Comparison of ENCODE assay signal across 23 cellular contexts in genomic region chr2:75525434-75526308, GRCh38. TPM values are rescaled to one million over a fixed set of nuclear protein-coding genes. Genes with fewer than 3 reads are reported as not detected.
DNase-seq lines count a peak whose midpoint lies in the region; ATAC-seq, FAIRE-seq and TF ChIP-seq lines count a peak whose summit lies in the region.
"Had no signal": no experiment of that assay in that cellular context is flagged by ENCODE, and none has a peak within 500 bp of the region (broad histone marks: within the 10 kb centered on the region; RNA-seq: fewer than 3 reads in every experiment).

No MANE protein-coding gene starts in this region.

- peaks cover 54% of the 10 kb centered on the region for H3K4me1 ChIP-seq in astrocyte (ENCODE audit: insufficient read depth, low read length)
- H3K4me1 ChIP-seq: ascending aorta, thyroid gland had no signal

- CTCF ChIA-PET in activated CD4-positive, alpha-beta T cell treated with anti-CD3 and anti-CD28 coated beads for 36 hours (lab: Charles Lee), result interaction anchor here (0.6 kb wide), 1 partner anchor 33 kb away, joined by 3 read pairs; no protein-coding TSS in a partner anchor

- H3K9ac ChIP-seq in astrocyte (ENCODE audit: low read length), result no peak overlapping the region

- peaks cover 88% of the 10 kb centered on the region for H3K79me2 ChIP-seq in astrocyte (ENCODE audit: insufficient read depth, low read length)

- ATAC-seq in activated CD4-positive, alpha-beta T cell treated with anti-CD3 and anti-CD28 coated beads for 36 hours, result peak; percentile 73
- no peak for ATAC-seq in GM19351 (IDR thresholded peaks at IDR 0.05; ENCODE audit: unreplicated experiment)
- ATAC-seq: natural killer cell treated with Interleukin-12 subunit alpha and Interleukin-12 subunit beta and Interleukin-15 and Interleukin-18, amount 100 ng/mL, for 72 hours; T-cell; WTC11 had no signal

- H3K4me3 ChIP-seq in astrocyte (ENCODE audit: insufficient read depth, low read depth, low read length) (no peak overlapping the region), lower leg skin (ENCODE audit: low read depth, poor library complexity, severe bottlenecking) (no peak overlapping the region)
- H3K4me3 ChIP-seq: ascending aorta, thyroid gland had no signal

- peaks cover 19% of the 10 kb centered on the region for H3K36me3 ChIP-seq in astrocyte (ENCODE audit: insufficient read depth, low read length)
- H3K36me3 ChIP-seq: ascending aorta, thyroid gland had no signal

- no peaks in the 10 kb centered on the region for H3K36me3 Mint-ChIP-seq in activated CD4-positive, alpha-beta T cell treated with anti-CD3 and anti-CD28 coated beads for 36 hours (ENCODE audit: low read depth)
- H3K36me3 Mint-ChIP-seq in HFFc6 (ENCODE audit: low read depth) (peaks cover 16% of the 10 kb centered on the region), astrocyte (ENCODE audit: low read depth, unreplicated experiment) (peaks cover 8% of the 10 kb centered on the region)
- H3K36me3 Mint-ChIP-seq: CD14-positive monocyte; immature natural killer cell; natural killer cell treated with Interleukin-12 subunit alpha and Interleukin-12 subunit beta and Interleukin-15 and Interleukin-18, amount 100 ng/mL, for 72 hours; T-cell; WTC11 had no signal

- H3K9me3 Mint-ChIP-seq in activated CD4-positive, alpha-beta T cell treated with anti-CD3 and anti-CD28 coated beads for 36 hours (ENCODE audit: low read depth), result no peaks in the 10 kb centered on the region
- no peaks in the 10 kb centered on the region for H3K9me3 Mint-ChIP-seq in HFFc6
- peaks cover 2% of the 10 kb centered on the region for H3K9me3 Mint-ChIP-seq in astrocyte (ENCODE audit: unreplicated experiment)
- H3K9me3 Mint-ChIP-seq: immature natural killer cell; natural killer cell treated with Interleukin-12 subunit alpha and Interleukin-12 subunit beta and Interleukin-15 and Interleukin-18, amount 100 ng/mL, for 72 hours; T-cell; WTC11 had no signal

- H3K27me3 Mint-ChIP-seq in activated CD4-positive, alpha-beta T cell treated with anti-CD3 and anti-CD28 coated beads for 36 hours, result peaks cover 32% of the 10 kb centered on the region
- no peaks in the 10 kb centered on the region for H3K27me3 Mint-ChIP-seq in HFFc6 (ENCODE audit: insufficient read depth)
- no peaks in the 10 kb centered on the region for H3K27me3 Mint-ChIP-seq in astrocyte (ENCODE audit: low read depth, unreplicated experiment)

- peaks cover 80% of the 10 kb centered on the region for H4K20me1 ChIP-seq in astrocyte (ENCODE audit: insufficient read depth, low read length)

- POLR2A ChIA-PET in activated CD4-positive, alpha-beta T cell treated with anti-CD3 and anti-CD28 coated beads for 36 hours (lab: Charles Lee), result no interaction called here

- no peak overlapping the region for H3K4me3 Mint-ChIP-seq in activated CD4-positive, alpha-beta T cell treated with anti-CD3 and anti-CD28 coated beads for 36 hours
- H3K4me3 Mint-ChIP-seq in HFFc6 (no peak overlapping the region), astrocyte (ENCODE audit: unreplicated experiment) (no peak overlapping the region)
- H3K4me3 Mint-ChIP-seq: CD14-positive monocyte; immature natural killer cell; natural killer cell treated with Interleukin-12 subunit alpha and Interleukin-12 subunit beta and Interleukin-15 and Interleukin-18, amount 100 ng/mL, for 72 hours; T-cell; WTC11 had no signal

- no peaks in the 10 kb centered on the region for H3K27me3 ChIP-seq in astrocyte (ENCODE audit: insufficient read depth, low read length)
- H3K27me3 ChIP-seq: ascending aorta, thyroid gland had no signal

- no peak for TF ChIP-seq POLR2A in lower leg skin (IDR thresholded peaks at IDR 0.05)

- no peak overlapping the region for H3K27ac Mint-ChIP-seq in activated CD4-positive, alpha-beta T cell treated with anti-CD3 and anti-CD28 coated beads for 36 hours
- H3K27ac Mint-ChIP-seq in HFFc6, result 0 out of 2 replicates have a peak overlapping the region, but pooled peaks have one; percentile 36
- no peak overlapping the region for H3K27ac Mint-ChIP-seq in astrocyte (ENCODE audit: unreplicated experiment)
- H3K27ac Mint-ChIP-seq: CD14-positive monocyte; immature natural killer cell; natural killer cell treated with Interleukin-12 subunit alpha and Interleukin-12 subunit beta and Interleukin-15 and Interleukin-18, amount 100 ng/mL, for 72 hours; T-cell; WTC11 had no signal

- intact Hi-C loops in activated CD4-positive, alpha-beta T cell treated with anti-CD3 and anti-CD28 coated beads for 36 hours (cut with DNase I, micrococcal nuclease), result no loop called here
- intact Hi-C loops in lower leg skin (cut with DNase I; ENCODE audit: low total_unique reads), result no loop called here

- 90 to 93% methylated on average over 5 of the region's 5 CpGs for WGBS in lower leg skin, 2 donors

- peak; percentile 20 for DNase-seq in activated CD4-positive, alpha-beta T cell treated with anti-CD3 and anti-CD28 coated beads for 36 hours
- no peak for DNase-seq in activated CD4-positive, alpha-beta T cell treated with anti-CD3 and anti-CD28 coated beads for 4 hours
- DNase-seq in HFFc6, result peak; percentile 43
- peak; percentile 52 for DNase-seq in astrocyte (ENCODE audit: low read depth)
- DNase-seq in kidney glomerular epithelial cell (lab: John Stamatoyannopoulos, UW), result peak; percentile 61
- DNase-seq in iPS-NIHi11 (ENCODE audit: low spot score), result no peak
- no peak for DNase-seq in lower leg skin (ENCODE audit: low spot score in 2 of 2)
- DNase-seq: 8988T, activated gamma-delta T cell treated with Interleukin-2 at 50 U/mL for 16 hours, cortex of kidney, DMS153, glutamatergic neuron, immature natural killer cell, mesenchymal stem cell, NCI-H1417, NCI-H2171 treated with DMSO at 0.1 percent for 48 hours, T-cell, thyroid gland had no signal

- no peaks in the 10 kb centered on the region for H3K9me3 ChIP-seq in astrocyte (ENCODE audit: insufficient read depth, low read depth, low read length)
- H3K9me3 ChIP-seq: ascending aorta, thyroid gland had no signal

- H3K4me1 Mint-ChIP-seq in activated CD4-positive, alpha-beta T cell treated with anti-CD3 and anti-CD28 coated beads for 36 hours, result no peaks in the 10 kb centered on the region
- H3K4me1 Mint-ChIP-seq in HFFc6 (ENCODE audit: low read depth) (peaks cover 9% of the 10 kb centered on the region; the same call in 1 of the 2 replicates), astrocyte (ENCODE audit: low read depth, unreplicated experiment) (peaks cover 23% of the 10 kb centered on the region)
- H3K4me1 Mint-ChIP-seq: CD14-positive monocyte, immature natural killer cell, T-cell had no signal

- H3K4me2 ChIP-seq in astrocyte (ENCODE audit: low read length), result peak overlapping the region; percentile 42

- no peak overlapping the region for H2AFZ ChIP-seq in astrocyte (ENCODE audit: low read depth, low read length)

- TF ChIP-seq CTCF in HFFc6 (IDR thresholded peaks at IDR 0.05) (no peak), astrocyte (IDR thresholded peaks at IDR 0.05; ENCODE audit: insufficient read depth, low read depth, low read length) (no peak), lower leg skin (IDR thresholded peaks at IDR 0.05) (no peak)

- no peak for FAIRE-seq in astrocyte (lab: Jason Lieb, UNC)

- H3K27ac ChIP-seq in astrocyte (ENCODE audit: low read depth, low read length), result no peak overlapping the region
- H3K27ac ChIP-seq: ascending aorta, thyroid gland had no signal

RNA-seq across cellular contexts. Expression of gene EVA1A, which starts 35.1 kb away (rescaled TPM):
- total RNA-seq in activated CD4-positive, alpha-beta T cell treated with anti-CD3 and anti-CD28 coated beads for 36 hours, result under 1 TPM in 1 of 2 experiments, not detected in 1; 0.11 TPM
- 10 to 100 TPM; 61.7 to 75.2 (median 68.8) TPM for total RNA-seq in HFFc6 (2021; fragmentation: NEBNext Ultra II Directional; extraction: Animal tissue kit (Norgen Biotek cat#: 25700))
- total RNA-seq in astrocyte (19.0 and 28.6 TPM in 2 replicates), lower leg skin (10 to 100 TPM in 2 of 4 donors, 1 to 10 TPM in 2; 6.6 to 12.9 (median 9.1) TPM)
- total RNA-seq: ascending aorta; natural killer cell treated with Interleukin-12 subunit alpha and Interleukin-12 subunit beta and Interleukin-15 and Interleukin-18, amount 100 ng/mL, for 72 hours had no signal

Comparison
In these comparisons a context has a peak if more than half of its experiments do, and no peak if none do; other contexts are left out.
1. DNase-seq: peak in activated CD4-positive, alpha-beta T cell treated with anti-CD3 and anti-CD28 coated beads for 36 hours (single experiment), HFFc6 (single experiment), astrocyte (single experiment) and kidney glomerular epithelial cell (single experiment); none in activated CD4-positive, alpha-beta T cell treated with anti-CD3 and anti-CD28 coated beads for 4 hours (0 of 2), iPS-NIHi11 (single experiment) and lower leg skin (0 of 2).
2. RNA of gene EVA1A, which starts 35.1 kb away (total RNA-seq): 61.7 to 75.2 TPM in HFFc6, 19.0 to 28.6 TPM in astrocyte and 6.6 to 12.9 TPM in lower leg skin; 0.11 TPM in activated CD4-positive, alpha-beta T cell treated with anti-CD3 and anti-CD28 coated beads for 36 hours; every median in the first group is over 4 times any median in the second.